ENCODE assay signal across 18 cellular contexts in genomic region chr6:109612268-109612667, GRCh38.
DNase-seq lines count a peak whose midpoint lies in the region; ATAC-seq, FAIRE-seq and TF ChIP-seq lines count a peak whose summit lies in the region.
"Had no signal": no experiment of that assay in that cellular context is flagged by ENCODE, and none has a peak within 500 bp of the region (broad histone marks: within the 10 kb centered on the region; RNA-seq: fewer than 3 reads in every experiment).

No MANE protein-coding gene starts in this region.

- no peaks in the 10 kb centered on the region for H3K36me3 ChIP-seq in osteoblast (ENCODE audit: insufficient read depth, low read length)
- H3K36me3 ChIP-seq: BE2C, SJSA1 had no signal

- H3K27ac Mint-ChIP-seq in stimulated activated naive CD8-positive, alpha-beta T cell treated with anti-CD3 and anti-CD28 coated beads, Interleukin-15, amount 100 ng/mL, for 72 hours = peak overlapping the region; percentile 61 to 66
- H3K27ac Mint-ChIP-seq: CD4-positive, CD25-positive, alpha-beta regulatory T cell; T-helper 1 cell treated with Interleukin-12 subunit alpha and Interleukin-12 subunit beta and Interleukin-4 antibody, amounts not matched to agents 30 μg/mL and 1 μg/mL, for 36 hours had no signal

- FAIRE-seq in RCC 7860 (lab: Jason Lieb, UNC) = no peak

- peak; percentile 10 for DNase-seq in NCI-H2196 (lab: John Stamatoyannopoulos, UW; ENCODE audit: unreplicated experiment)
- DNase-seq in NCI-H2196 treated with DMSO at 0.1 percent for 48 hours (lab: John Stamatoyannopoulos, UW; ENCODE audit: unreplicated experiment) = no peak
- DNase-seq in stimulated activated naive CD8-positive, alpha-beta T cell treated with anti-CD3 and anti-CD28 coated beads, Interleukin-15, amount 100 ng/mL, for 72 hours = no peak
- DNase-seq in stimulated activated naive CD8-positive, alpha-beta T cell treated with anti-CD3 and anti-CD28 coated beads, Interleukin-15, Interleukin-2, amounts not matched to agents 100 U/mL and 50 U/mL, for 24 hours = no peak
- peak; percentile 19 for DNase-seq in NCI-H774 (lab: John Stamatoyannopoulos, UW)
- DNase-seq in RCC 7860 (ENCODE audit: low spot score) = no peak
- DNase-seq in NCI-H1092 (lab: John Stamatoyannopoulos, UW) = no peak
- DNase-seq in osteoblast (ENCODE audit: insufficient read length, low spot score, missing footprints) = no peak
- DNase-seq: BE2C; CD4-positive, CD25-positive, alpha-beta regulatory T cell; DMS79; NCI-H187; NCI-H2171 treated with DMSO at 0.1 percent for 48 hours; NCI-H526; PC-3 had no signal

- no peaks in the 10 kb centered on the region for H3K27me3 ChIP-seq in osteoblast (ENCODE audit: insufficient read depth, low read length)
- H3K27me3 ChIP-seq: BE2C, SJSA1 had no signal

- H3K9me3 Mint-ChIP-seq in stimulated activated naive CD8-positive, alpha-beta T cell treated with anti-CD3 and anti-CD28 coated beads, Interleukin-15, amount 100 ng/mL, for 72 hours = peaks cover 0 to 7% of the 10 kb centered on the region in 2 donors

- no peak overlapping the region for H3K27ac ChIP-seq in osteoblast (ENCODE audit: low read depth, low read length)
- H3K27ac ChIP-seq: RWPE1, SJSA1 had no signal

- H3K27me3 Mint-ChIP-seq in stimulated activated naive CD8-positive, alpha-beta T cell treated with anti-CD3 and anti-CD28 coated beads, Interleukin-15, amount 100 ng/mL, for 72 hours = no peaks in the 10 kb centered on the region
- H3K27me3 Mint-ChIP-seq: CD4-positive, CD25-positive, alpha-beta regulatory T cell had no signal

- H2AFZ ChIP-seq in osteoblast (ENCODE audit: low read length) = no peak overlapping the region

- no peaks in the 10 kb centered on the region for H4K20me1 ChIP-seq in osteoblast (ENCODE audit: insufficient read depth, low read length)

- no peak for TF ChIP-seq CTCF in osteoblast (IDR thresholded peaks at IDR 0.05; ENCODE audit: extremely low read depth, low read depth, low read length)

- no peak overlapping the region for H3K4me3 Mint-ChIP-seq in stimulated activated naive CD8-positive, alpha-beta T cell treated with anti-CD3 and anti-CD28 coated beads, Interleukin-15, amount 100 ng/mL, for 72 hours
- H3K4me3 Mint-ChIP-seq: CD4-positive, CD25-positive, alpha-beta regulatory T cell; T-helper 1 cell treated with Interleukin-12 subunit alpha and Interleukin-12 subunit beta and Interleukin-4 antibody, amounts not matched to agents 30 μg/mL and 1 μg/mL, for 36 hours had no signal

- no peaks in the 10 kb centered on the region for H3K9me3 ChIP-seq in osteoblast (ENCODE audit: low read depth, low read length)
- H3K9me3 ChIP-seq: BE2C, SJSA1 had no signal

- H3K4me3 ChIP-seq in osteoblast (ENCODE audit: insufficient read depth, low read length) = no peak overlapping the region
- H3K4me3 ChIP-seq: SJSA1 had no signal

- no peaks in the 10 kb centered on the region for H3K4me1 ChIP-seq in osteoblast (ENCODE audit: insufficient read depth, low read length)
- H3K4me1 ChIP-seq: BE2C, SJSA1 had no signal

- H3K4me1 Mint-ChIP-seq in stimulated activated naive CD8-positive, alpha-beta T cell treated with anti-CD3 and anti-CD28 coated beads, Interleukin-15, amount 100 ng/mL, for 72 hours = peaks cover 7% of the 10 kb centered on the region

- ATAC-seq in stimulated activated naive CD8-positive, alpha-beta T cell treated with anti-CD3 and anti-CD28 coated beads, Interleukin-15, amount 100 ng/mL, for 72 hours = no peak
- ATAC-seq in stimulated activated naive CD8-positive, alpha-beta T cell treated with anti-CD3 and anti-CD28 coated beads, Interleukin-15, Interleukin-2, amounts not matched to agents 100 U/mL and 50 U/mL, for 24 hours = no peak
- ATAC-seq: PC-3 had no signal

- no peak overlapping the region for H3K4me2 ChIP-seq in osteoblast (ENCODE audit: insufficient read depth, low read length)

- no peaks in the 10 kb centered on the region for H3K79me2 ChIP-seq in osteoblast (ENCODE audit: insufficient read depth, low read length)

Comparison
In these comparisons a context has a peak if more than half of its experiments do, and no peak if none do; other contexts are left out.
1. DNase-seq: peak in NCI-H2196 (single experiment) and NCI-H774 (single experiment); none in NCI-H2196 treated with DMSO at 0.1 percent for 48 hours (single experiment), stimulated activated naive CD8-positive, alpha-beta T cell treated with anti-CD3 and anti-CD28 coated beads, Interleukin-15, amount 100 ng/mL, for 72 hours (0 of 2), stimulated activated naive CD8-positive, alpha-beta T cell treated with anti-CD3 and anti-CD28 coated beads, Interleukin-15, Interleukin-2, amounts not matched to agents 100 U/mL and 50 U/mL, for 24 hours (single experiment), RCC 7860 (single experiment), NCI-H1092 (single experiment) and osteoblast (single experiment).